ENCODE assay signal across 19 cellular contexts in the genomic region with DNA sequence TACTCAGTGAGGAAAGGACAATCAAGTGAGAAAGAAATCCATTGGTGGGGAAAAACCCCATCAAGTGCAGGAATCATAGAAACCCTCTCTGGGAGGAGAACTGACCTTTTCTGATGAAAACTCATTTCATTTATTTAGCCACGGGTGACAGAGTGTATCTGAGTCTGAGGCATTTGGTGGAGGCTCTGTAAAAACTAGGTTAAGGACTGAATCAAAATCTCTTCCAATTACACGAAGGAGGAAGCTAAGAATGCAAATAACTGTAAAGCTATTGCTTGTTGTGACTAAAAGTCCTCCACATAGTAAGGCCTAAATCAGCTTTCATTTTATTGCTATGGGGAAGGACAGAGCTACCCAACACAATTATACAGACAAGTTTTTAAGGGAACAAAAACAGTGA.
DNase-seq lines count a peak whose midpoint lies in the region; ATAC-seq, FAIRE-seq and TF ChIP-seq lines count a peak whose summit lies in the region.
"Had no signal": no experiment of that assay in that cellular context is flagged by ENCODE, and none has a peak within 500 bp of the region (broad histone marks: within the 10 kb centered on the region; RNA-seq: fewer than 3 reads in every experiment).

No MANE protein-coding gene starts in this region.

- H3K23ac ChIP-seq in mesenchymal stem cell (ENCODE audit: low read length in 2 of 2), result no peak overlapping the region

- no peak overlapping the region for H2BK15ac ChIP-seq in mesenchymal stem cell (ENCODE audit: low read depth, poor library complexity, severe bottlenecking)

- H3K4me1 ChIP-seq in adrenal gland (replicated peaks in 1 of 2), result peaks cover 7 to 24% of the 10 kb centered on the region in 2 donors
- peaks cover 7% of the 10 kb centered on the region for H3K4me1 ChIP-seq in mesenchymal stem cell (ENCODE audit: control insufficient read depth, insufficient read depth, low read depth, low read length)
- peaks cover 4 to 42% (median 21%) of the 10 kb centered on the region in 4 donors for H3K4me1 ChIP-seq in stomach
- peaks cover 3% of the 10 kb centered on the region for H3K4me1 ChIP-seq in ovary (ENCODE audit: insufficient read depth)
- H3K4me1 ChIP-seq: breast epithelium had no signal

- no peak overlapping the region for H2AFZ ChIP-seq in mesenchymal stem cell (ENCODE audit: low read depth, low read length)

- no peak for FAIRE-seq in D721Med (lab: Jason Lieb, UNC)
- FAIRE-seq: H54, islet of Langerhans had no signal

- no peaks in the 10 kb centered on the region for H3K79me1 ChIP-seq in mesenchymal stem cell (replicated peaks; ENCODE audit: low read length, poor library complexity, severe bottlenecking)

- no peak overlapping the region for H4K8ac ChIP-seq in mesenchymal stem cell (ENCODE audit: low read length)

- DNase-seq in HFFc6 (no peak), adrenal gland (no peak), mesenchymal stem cell (peak; percentile 6), stomach (no peak), ovary (no peak), D721Med (ENCODE audit: insufficient read length, low spot score) (no peak), NCI-H187 treated with DMSO at 0.1 percent for 48 hours (lab: John Stamatoyannopoulos, UW) (no peak)
- DNase-seq: activated CD4-positive, CD25-positive, alpha-beta regulatory T cell; activated naive CD4-positive, alpha-beta T cell; Kasumi-1; naive thymus-derived CD8-positive, alpha-beta T cell; NCI-H1436; NCI-H446 treated with DMSO at 0.1 percent for 48 hours; T-cell had no signal

- H2AK5ac ChIP-seq in mesenchymal stem cell (ENCODE audit: low read length, severe bottlenecking), result peak overlapping the region; percentile 94

- H3K4me3 ChIP-seq in adrenal gland (no peak overlapping the region), mesenchymal stem cell (ENCODE audit: insufficient read depth in 1 of 2, low read depth in 1 of 2, low read length in 2 of 2) (no peak overlapping the region), stomach (no peak overlapping the region), ovary (no peak overlapping the region)
- H3K4me3 ChIP-seq: breast epithelium had no signal

- H3K27ac ChIP-seq in adrenal gland (peak overlapping the region in 4 of 5 donors; percentile 46 to 81 (median 54)), mesenchymal stem cell (ENCODE audit: low read length, poor library complexity, severe bottlenecking) (peak overlapping the region; percentile 99), stomach (peak overlapping the region in 3 of 5 donors; percentile 18 to 50 (median 46)), ovary (no peak overlapping the region)

- no peaks in the 10 kb centered on the region for H3K36me3 ChIP-seq in adrenal gland (replicated peaks in 1 of 2)
- H3K36me3 ChIP-seq in mesenchymal stem cell (ENCODE audit: control insufficient read depth in 1 of 2, insufficient read depth in 2 of 2, low read depth in 1 of 2, low read length in 2 of 2), result no peaks in the 10 kb centered on the region
- no peaks in the 10 kb centered on the region for H3K36me3 ChIP-seq in stomach
- H3K36me3 ChIP-seq in ovary, result no peaks in the 10 kb centered on the region
- H3K36me3 ChIP-seq: breast epithelium had no signal

- H3K4me3 Mint-ChIP-seq in HFFc6, result peak overlapping the region; percentile 17
- H3K4me3 Mint-ChIP-seq: naive thymus-derived CD8-positive, alpha-beta T cell; stimulated activated memory B cell treated with anti-CD40 and anti-IgM and Interleukin-4, amounts not matched to agents 10 μg/mL and 1 μg/mL and 100 μg/mL, for 72 hours; T-cell had no signal

- H3K4me2 ChIP-seq in mesenchymal stem cell (ENCODE audit: low read length, poor library complexity, severe bottlenecking), result no peak overlapping the region

- H3K27me3 ChIP-seq in adrenal gland (no peaks in the 10 kb centered on the region), mesenchymal stem cell (ENCODE audit: control insufficient read depth in 1 of 2, insufficient read depth in 1 of 2, low read length in 2 of 2) (no peaks in the 10 kb centered on the region), stomach (no peaks in the 10 kb centered on the region), ovary (no peaks in the 10 kb centered on the region)
- H3K27me3 ChIP-seq: breast epithelium had no signal

- H3K27ac Mint-ChIP-seq in HFFc6, result peak overlapping the region; percentile 84
- H3K27ac Mint-ChIP-seq: naive thymus-derived CD8-positive, alpha-beta T cell; stimulated activated memory B cell treated with anti-CD40 and anti-IgM and Interleukin-4, amounts not matched to agents 10 μg/mL and 1 μg/mL and 100 μg/mL, for 72 hours; T-cell had no signal

- H3K9ac ChIP-seq in mesenchymal stem cell (ENCODE audit: low read length), result peak overlapping the region; percentile 33

- H2BK12ac ChIP-seq in mesenchymal stem cell (ENCODE audit: low read length in 2 of 2), result no peak overlapping the region

- intact Hi-C loops in adrenal gland (cut with DNase I) (no loop called here), stomach (cut with DNase I; ENCODE audit: low total_unique reads) (no loop called here), ovary (cut with DNase I) (no loop called here)

- H3K14ac ChIP-seq in mesenchymal stem cell (ENCODE audit: low read length in 2 of 2), result no peak overlapping the region

- no peak overlapping the region for H3K4ac ChIP-seq in mesenchymal stem cell (ENCODE audit: low read depth in 1 of 2, low read length in 2 of 2)

- peak overlapping the region; percentile 59 for H2BK5ac ChIP-seq in mesenchymal stem cell (ENCODE audit: low read depth, low read length, poor library complexity, severe bottlenecking)

- TF ChIP-seq POLR2A in adrenal gland (IDR thresholded peaks at IDR 0.05) (no peak), stomach (IDR thresholded peaks at IDR 0.05) (no peak), ovary (IDR thresholded peaks at IDR 0.05) (no peak)

- H3K4me1 Mint-ChIP-seq in HFFc6 (ENCODE audit: low read depth), result peaks cover 87% of the 10 kb centered on the region
- H3K4me1 Mint-ChIP-seq: T-cell had no signal

- TF ChIP-seq EP300 in stomach (IDR thresholded peaks at IDR 0.05) (no peak), ovary (IDR thresholded peaks at IDR 0.05) (no peak)

- no peak overlapping the region for H3K18ac ChIP-seq in mesenchymal stem cell (ENCODE audit: low read depth in 1 of 2, low read length in 2 of 2)

- ATAC-seq in HG02973 (IDR thresholded peaks at IDR 0.05; ENCODE audit: unreplicated experiment), result no peak
- ATAC-seq: naive thymus-derived CD8-positive, alpha-beta T cell; stimulated activated memory B cell treated with anti-CD40 and anti-IgM and Interleukin-4, amounts not matched to agents 10 μg/mL and 1 μg/mL and 100 μg/mL, for 72 hours; T-cell had no signal

- H4K91ac ChIP-seq in mesenchymal stem cell (ENCODE audit: low read length), result no peak overlapping the region

- H3K9me3 Mint-ChIP-seq in HFFc6, result no peaks in the 10 kb centered on the region
- H3K9me3 Mint-ChIP-seq: naive thymus-derived CD8-positive, alpha-beta T cell; stimulated activated memory B cell treated with anti-CD40 and anti-IgM and Interleukin-4, amounts not matched to agents 10 μg/mL and 1 μg/mL and 100 μg/mL, for 72 hours; T-cell had no signal

- TF ChIP-seq CTCF in HFFc6 (IDR thresholded peaks at IDR 0.05) (no peak), adrenal gland (IDR thresholded peaks at IDR 0.05) (no peak), stomach (IDR thresholded peaks at IDR 0.05) (no peak), ovary (IDR thresholded peaks at IDR 0.05) (no peak), D721Med (IDR thresholded peaks at IDR 0.05; ENCODE audit: insufficient read depth, missing control alignments) (no peak)

- 26 to 32% (median 27%) methylated on average over 2 of the region's 2 CpGs for WGBS in adrenal gland, 4 donors
- WGBS in mesenchymal stem cell, result 100% methylated on average over 1 of the region's 2 CpGs
- WGBS in stomach, 5 donors, result 21 to 39% (median 27%) methylated on average over 2 of the region's 2 CpGs
- 2 to 15% (median 8%) methylated on average over 2 of the region's 2 CpGs for WGBS in ovary, 3 donors

- H3K9me3 ChIP-seq in adrenal gland (replicated peaks in 1 of 3) (no peaks in the 10 kb centered on the region), mesenchymal stem cell (ENCODE audit: control insufficient read depth, low read length) (no peaks in the 10 kb centered on the region), stomach (no peaks in the 10 kb centered on the region), ovary (no peaks in the 10 kb centered on the region)
- H3K9me3 ChIP-seq: breast epithelium had no signal

- no peak overlapping the region for H2BK120ac ChIP-seq in mesenchymal stem cell (ENCODE audit: low read depth, low read length)

- H3K36me3 Mint-ChIP-seq in HFFc6 (ENCODE audit: low read depth), result peaks cover 5% of the 10 kb centered on the region; the same call in 1 of the 2 replicates
- H3K36me3 Mint-ChIP-seq: stimulated activated memory B cell treated with anti-CD40 and anti-IgM and Interleukin-4, amounts not matched to agents 10 μg/mL and 1 μg/mL and 100 μg/mL, for 72 hours; T-cell had no signal

- H3K27me3 Mint-ChIP-seq in HFFc6 (ENCODE audit: insufficient read depth), result peaks cover 1% of the 10 kb centered on the region

Comparison
In these comparisons a context has a peak if more than half of its experiments do, and no peak if none do; other contexts are left out.
1. H3K27ac ChIP-seq: peak in adrenal gland (4 of 5), mesenchymal stem cell (single experiment) and stomach (3 of 5); none in ovary (0 of 2).